Comparison of ENCODE assay signal across 8 cellular contexts in genomic region chr20:35091808-35092523, GRCh38. TPM values are rescaled to one million over a fixed set of nuclear protein-coding genes. Genes with fewer than 3 reads are reported as not detected.
DNase-seq lines count a peak whose midpoint lies in the region; ATAC-seq and TF ChIP-seq lines count a peak whose summit lies in the region.

No MANE protein-coding gene starts in this region.

- no peaks in the 10 kb centered on the region for H3K27me3 Mint-ChIP-seq in activated CD4-positive, alpha-beta T cell treated with anti-CD3 and anti-CD28 coated beads, Interleukin-2, amount 10 ng/mL, durations not matched to agents 24 days and 14 days

- peak; percentile 70 for DNase-seq in activated CD4-positive, alpha-beta T cell treated with anti-CD3 and anti-CD28 coated beads, Interleukin-2, amount 10 ng/mL, durations not matched to agents 24 days and 14 days
- DNase-seq in activated CD4-positive, alpha-beta T cell treated with anti-CD3 and anti-CD28 coated beads for 48 hours, result no peak
- DNase-seq in RKO (ENCODE audit: low spot score) (peak; percentile 54), mucosa of descending colon (peak in 1 of 3 donors; percentile 22), NCI-H2081 treated with DMSO at 0.1 percent for 48 hours (lab: John Stamatoyannopoulos, UW) (no peak)
- no peak for DNase-seq in stimulated activated naive CD4-positive, alpha-beta T cell treated with Interleukin-2 at 50 U/mL for 16 hours (lab: John Stamatoyannopoulos, UW)

- intact Hi-C loops in activated CD4-positive, alpha-beta T cell treated with anti-CD3 and anti-CD28 coated beads, Interleukin-2, amount 10 ng/mL, durations not matched to agents 24 days and 14 days (cut with micrococcal nuclease), result loop anchor here (1.0 to 5.0 kb wide), 4 partner anchors 55 to 267 kb away; partner anchors contain the start of genes EDEM2, GGT7 and NCOA6
- intact Hi-C loops in mucosa of descending colon (cut with DNase I, micrococcal nuclease), result loop anchor here in 1 of 2 donors (5.0 kb wide), 1 partner anchor 220 kb away; the partner anchor contains the start of gene GGT7

- peaks cover 44% of the 10 kb centered on the region for H3K4me1 Mint-ChIP-seq in activated CD4-positive, alpha-beta T cell treated with anti-CD3 and anti-CD28 coated beads, Interleukin-2, amount 10 ng/mL, durations not matched to agents 24 days and 14 days

- peak overlapping the region; percentile 94 for H3K27ac Mint-ChIP-seq in activated CD4-positive, alpha-beta T cell treated with anti-CD3 and anti-CD28 coated beads, Interleukin-2, amount 10 ng/mL, durations not matched to agents 24 days and 14 days

- peak overlapping the region; percentile 92 to 98 for H3K9ac ChIP-seq in duodenal mucosa (ENCODE audit: low read depth in 1 of 2, low read length in 2 of 2)

- H3K9me3 ChIP-seq in duodenal mucosa (ENCODE audit: control insufficient read depth in 1 of 2, low read length in 2 of 2), result no peaks in the 10 kb centered on the region
- no peaks in the 10 kb centered on the region for H3K9me3 ChIP-seq in mucosa of descending colon

- ATAC-seq in HG02840 (IDR thresholded peaks at IDR 0.05; ENCODE audit: low FRiP score, unreplicated experiment) (peak; percentile 16), mucosa of descending colon (peak; percentile 55)

- no peaks in the 10 kb centered on the region for H3K9me3 Mint-ChIP-seq in activated CD4-positive, alpha-beta T cell treated with anti-CD3 and anti-CD28 coated beads, Interleukin-2, amount 10 ng/mL, durations not matched to agents 24 days and 14 days

- H3K4me3 ChIP-seq in duodenal mucosa (ENCODE audit: low read depth in 1 of 2, low read length in 2 of 2) (peak overlapping the region; percentile 98), mucosa of descending colon (peak overlapping the region; percentile 58)

- H3K27me3 ChIP-seq in duodenal mucosa (ENCODE audit: control insufficient read depth in 1 of 2, insufficient read depth in 2 of 2, low read length in 2 of 2), result no peaks in the 10 kb centered on the region

- peak overlapping the region; percentile 91 for H3K4me3 Mint-ChIP-seq in activated CD4-positive, alpha-beta T cell treated with anti-CD3 and anti-CD28 coated beads, Interleukin-2, amount 10 ng/mL, durations not matched to agents 24 days and 14 days

- TF ChIP-seq CTCF in mucosa of descending colon (IDR thresholded peaks at IDR 0.05), result no peak

- H3K27ac ChIP-seq in duodenal mucosa (ENCODE audit: low read depth, low read length), result peak overlapping the region; percentile 92

- peaks cover 0 to 3% of the 10 kb centered on the region in 2 donors for H3K36me3 ChIP-seq in duodenal mucosa (ENCODE audit: control insufficient read depth in 1 of 2, insufficient read depth in 2 of 2, low read length in 2 of 2)
- H3K36me3 ChIP-seq in mucosa of descending colon (ENCODE audit: low read depth), result no peaks in the 10 kb centered on the region

- H3K36me3 Mint-ChIP-seq in activated CD4-positive, alpha-beta T cell treated with anti-CD3 and anti-CD28 coated beads, Interleukin-2, amount 10 ng/mL, durations not matched to agents 24 days and 14 days (ENCODE audit: low read depth), result peaks cover 21% of the 10 kb centered on the region

- H3K4me1 ChIP-seq in duodenal mucosa (ENCODE audit: control insufficient read depth in 1 of 2, insufficient read depth in 2 of 2, low read length in 2 of 2), result peaks cover 20 to 22% of the 10 kb centered on the region in 2 donors
- H3K4me1 ChIP-seq in mucosa of descending colon (ENCODE audit: low read depth), result peaks cover 10% of the 10 kb centered on the region

RNA-seq across cellular contexts. Expression of gene TRPC4AP, which starts 0.6 kb away (rescaled TPM):
- 46.4 and 47.8 TPM in 2 replicates for total RNA-seq in activated CD4-positive, alpha-beta T cell treated with anti-CD3 and anti-CD28 coated beads, Interleukin-2, amount 10 ng/mL, durations not matched to agents 24 days and 14 days
- total RNA-seq in mucosa of descending colon, result 10 to 100 TPM; 49.6 to 60.5 (median 53.8) TPM

RNA-seq across cellular contexts. Expression of gene EDEM2, which starts 55.2 kb away (rescaled TPM):
- 19.2 and 21.1 TPM in 2 replicates for total RNA-seq in activated CD4-positive, alpha-beta T cell treated with anti-CD3 and anti-CD28 coated beads, Interleukin-2, amount 10 ng/mL, durations not matched to agents 24 days and 14 days
- total RNA-seq in mucosa of descending colon, result 10 to 100 TPM; 17.9 to 32.1 (median 22.5) TPM

Comparison
In these comparisons a context has a peak if more than half of its experiments do, and no peak if none do; other contexts are left out.
1. DNase-seq: peak in activated CD4-positive, alpha-beta T cell treated with anti-CD3 and anti-CD28 coated beads, Interleukin-2, amount 10 ng/mL, durations not matched to agents 24 days and 14 days (single experiment) and RKO (single experiment); none in activated CD4-positive, alpha-beta T cell treated with anti-CD3 and anti-CD28 coated beads for 48 hours (single experiment), stimulated activated naive CD4-positive, alpha-beta T cell treated with Interleukin-2 at 50 U/mL for 16 hours (single experiment) and NCI-H2081 treated with DMSO at 0.1 percent for 48 hours (single experiment).